ENCODE assay signal across 20 cellular contexts in the genomic region with DNA sequence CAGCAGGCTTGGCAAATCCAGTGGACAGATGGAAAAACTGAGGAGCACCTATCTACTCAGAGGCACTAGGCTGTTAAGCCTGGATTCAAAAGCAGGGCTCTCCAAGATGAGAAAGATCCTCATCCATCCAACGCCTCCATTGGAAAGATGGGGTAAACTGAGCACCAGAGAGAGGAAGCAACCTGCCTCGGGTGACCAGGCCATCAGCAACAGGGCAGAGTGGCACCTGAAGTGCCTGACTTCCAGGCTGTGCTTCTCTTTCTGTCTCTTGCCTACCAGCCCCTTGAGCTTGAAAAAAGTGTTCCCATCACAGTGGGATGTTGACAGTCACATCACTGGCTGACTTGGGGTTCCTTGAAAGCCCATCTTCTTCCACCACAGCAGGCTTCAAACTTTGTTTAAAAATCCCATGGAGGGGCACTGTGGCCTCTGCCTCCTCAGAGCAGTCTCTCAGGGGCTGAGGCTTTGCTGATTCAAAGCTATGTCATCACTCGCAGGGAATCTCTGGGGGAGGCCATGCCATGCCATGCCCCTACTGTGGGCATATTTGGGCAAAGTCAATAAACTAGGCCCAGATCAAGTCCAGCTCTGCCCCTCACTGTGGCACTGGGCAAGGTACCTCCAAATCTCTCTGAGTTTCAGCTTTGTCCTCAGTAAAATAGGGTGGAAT. TPM values are rescaled to one million over a fixed set of nuclear protein-coding genes. Genes with fewer than 3 reads are reported as not detected.
DNase-seq lines count a peak whose midpoint lies in the region; ATAC-seq and TF ChIP-seq lines count a peak whose summit lies in the region.
"Had no signal": no experiment of that assay in that cellular context is flagged by ENCODE, and none has a peak within 500 bp of the region (broad histone marks: within the 10 kb centered on the region; RNA-seq: fewer than 3 reads in every experiment).

No MANE protein-coding gene starts in this region.

- no peaks in the 10 kb centered on the region for H3K27me3 ChIP-seq in right cardiac atrium (ENCODE audit: control insufficient read depth, insufficient read depth)
- no peaks in the 10 kb centered on the region for H3K27me3 ChIP-seq in heart right ventricle
- no peaks in the 10 kb centered on the region for H3K27me3 ChIP-seq in RWPE2 (ENCODE audit: insufficient read depth, poor library complexity, severe bottlenecking)
- no peaks in the 10 kb centered on the region for H3K27me3 ChIP-seq in tibial artery
- H3K27me3 ChIP-seq: SJSA1, testis had no signal

- H3K4me3 Mint-ChIP-seq in T-helper 17 cell = no peak overlapping the region
- H3K4me3 Mint-ChIP-seq: activated naive CD8-positive, alpha-beta T cell treated with anti-CD3 and anti-CD28 coated beads, Interleukin-2, amount 50 U/mL, for 24 hours; CD4-positive, alpha-beta T cell had no signal

- no peak overlapping the region for H3K4me3 ChIP-seq in right cardiac atrium (ENCODE audit: low read length)
- H3K4me3 ChIP-seq in heart right ventricle = no peak overlapping the region
- H3K4me3 ChIP-seq in RWPE2 (ENCODE audit: severe bottlenecking) = no peak overlapping the region
- no peak overlapping the region for H3K4me3 ChIP-seq in tibial artery
- H3K4me3 ChIP-seq: SJSA1, testis had no signal

- H3K27ac Mint-ChIP-seq in T-helper 17 cell = no peak overlapping the region
- H3K27ac Mint-ChIP-seq: activated naive CD8-positive, alpha-beta T cell treated with anti-CD3 and anti-CD28 coated beads, Interleukin-2, amount 50 U/mL, for 24 hours; CD4-positive, alpha-beta T cell had no signal

- H3K36me3 Mint-ChIP-seq in T-helper 17 cell (ENCODE audit: low read depth) = peaks cover 3% of the 10 kb centered on the region

- intact Hi-C loops in right cardiac atrium (cut with DNase I) = loop anchor here in 1 of 4 donors (5.0 kb wide), 1 partner anchor 43 kb away; the partner anchor contains the start of gene TGM2
- intact Hi-C loops in heart right ventricle (cut with DNase I) = loop anchor here in 2 of 10 donors (5.0 to 10.0 kb wide), 3 partner anchors 38 to 645 kb away; partner anchors contain the start of gene VSTM2L (in 1 of the 2)
- intact Hi-C loops in tibial artery (cut with DNase I; ENCODE audit: low total_unique reads) = no loop called here

- H3K27ac ChIP-seq in right cardiac atrium (ENCODE audit: low read length) = peak overlapping the region; percentile 74
- peak overlapping the region in 5 of 10 donors; percentile 1 to 68 (median 41) for H3K27ac ChIP-seq in heart right ventricle
- peak overlapping the region; percentile 52 for H3K27ac ChIP-seq in RWPE2 (ENCODE audit: poor library complexity, severe bottlenecking)
- peak overlapping the region; percentile 78 to 82 for H3K27ac ChIP-seq in tibial artery
- H3K27ac ChIP-seq: SJSA1, testis had no signal

- no peaks in the 10 kb centered on the region for H3K36me3 ChIP-seq in heart right ventricle
- no peaks in the 10 kb centered on the region for H3K36me3 ChIP-seq in RWPE2 (ENCODE audit: low read depth)
- H3K36me3 ChIP-seq in tibial artery = no peaks in the 10 kb centered on the region
- H3K36me3 ChIP-seq: SJSA1 had no signal

- peaks cover 42% of the 10 kb centered on the region for H3K27me3 Mint-ChIP-seq in T-helper 17 cell

- ATAC-seq in right cardiac atrium = no peak
- no peak for ATAC-seq in heart right ventricle
- ATAC-seq in RWPE2 (ENCODE audit: low read depth) = peak; percentile 53
- no peak for ATAC-seq in T-helper 17 cell
- ATAC-seq: activated naive CD8-positive, alpha-beta T cell treated with anti-CD3 and anti-CD28 coated beads, Interleukin-2, amount 50 U/mL, for 24 hours had no signal

- no peak for DNase-seq in right cardiac atrium
- DNase-seq in heart right ventricle = no peak
- peak; percentile 71 for DNase-seq in RWPE2 (ENCODE audit: low spot score)
- DNase-seq in kidney glomerular epithelial cell (lab: John Stamatoyannopoulos, UW) = peak; percentile 24
- DNase-seq in tibial artery = peak; percentile 20 to 68
- DNase-seq in NCI-H526 treated with DMSO at 0.1 percent for 48 hours (lab: John Stamatoyannopoulos, UW) = no peak
- DNase-seq in T-helper 17 cell = no peak
- DNase-seq in GM03348 (ENCODE audit: low spot score) = no peak
- DNase-seq: activated CD4-positive, CD25-positive, alpha-beta regulatory T cell treated with anti-CD3 and anti-CD28 coated beads, Interleukin-2, amount 50 U/mL, for 72 hours; activated CD8-positive, alpha-beta memory T cell treated with anti-CD3 and anti-CD28 coated beads for 24 hours; activated naive CD8-positive, alpha-beta T cell treated with anti-CD3 and anti-CD28 coated beads, Interleukin-2, amount 50 U/mL, for 24 hours; CD4-positive, alpha-beta T cell; DMS53; foreskin melanocyte; NCI-H1105 treated with DMSO at 0.1 percent for 48 hours; NCI-H748 treated with DMSO at 0.1 percent for 48 hours; OCI-M1; testis had no signal

- WGBS in right cardiac atrium = 92% methylated on average over 3 of the region's 3 CpGs
- 89 to 90% methylated on average over 3 of the region's 3 CpGs for WGBS in heart right ventricle, 2 donors

- H3K4me1 ChIP-seq in right cardiac atrium (ENCODE audit: control insufficient read depth, insufficient read depth, low read length) (peaks cover 13% of the 10 kb centered on the region), heart right ventricle (peaks cover 4 to 37% (median 12%) of the 10 kb centered on the region in 9 donors), RWPE2 (ENCODE audit: insufficient read depth, poor library complexity, severe bottlenecking) (peaks cover 16% of the 10 kb centered on the region), tibial artery (peaks cover 0 to 55% (median 35%) of the 10 kb centered on the region in 4 donors)

- no peaks in the 10 kb centered on the region for H3K9me3 ChIP-seq in right cardiac atrium (ENCODE audit: control insufficient read depth, low read length)
- H3K9me3 ChIP-seq in heart right ventricle = peaks cover 0 to 6% (median 0%) of the 10 kb centered on the region in 11 donors
- no peaks in the 10 kb centered on the region for H3K9me3 ChIP-seq in RWPE2 (ENCODE audit: severe bottlenecking)
- H3K9me3 ChIP-seq in tibial artery = no peaks in the 10 kb centered on the region
- H3K9me3 ChIP-seq in T-helper 17 cell (ENCODE audit: control insufficient read depth, low read length, poor library complexity, severe bottlenecking) = no peaks in the 10 kb centered on the region
- H3K9me3 ChIP-seq: SJSA1, testis had no signal

- no peak for TF ChIP-seq CTCF in heart right ventricle (IDR thresholded peaks at IDR 0.05)
- TF ChIP-seq CTCF in RWPE2 (IDR thresholded peaks at IDR 0.05; ENCODE audit: poor library complexity, severe bottlenecking) = no peak
- TF ChIP-seq CTCF in tibial artery (IDR thresholded peaks at IDR 0.05) = no peak

- H3K4me1 Mint-ChIP-seq in T-helper 17 cell = no peaks in the 10 kb centered on the region
- H3K4me1 Mint-ChIP-seq: activated naive CD8-positive, alpha-beta T cell treated with anti-CD3 and anti-CD28 coated beads, Interleukin-2, amount 50 U/mL, for 24 hours had no signal

RNA-seq across cellular contexts. Expression of gene TGM2, which starts 44.8 kb away (rescaled TPM):
- 1,000 to 10,000 TPM in 3 of 4 donors, 100 to 1,000 TPM in 1; 963 to 1,731 (median 1,257) TPM for total RNA-seq in right cardiac atrium
- polyA plus RNA-seq in right cardiac atrium = 447 TPM
- 100 to 1,000 TPM; 279 to 993 (median 472) TPM for total RNA-seq in heart right ventricle
- polyA plus RNA-seq in heart right ventricle = 100 to 1,000 TPM; 146 to 475 TPM
- under 1 TPM; 0.37 to 0.76 TPM for total RNA-seq in T-helper 17 cell

RNA-seq across cellular contexts. Expression of gene KIAA1755, which starts 50.7 kb away (rescaled TPM):
- total RNA-seq in right cardiac atrium (10 to 100 TPM; 13.6 to 18.7 (median 17.5) TPM), heart right ventricle (1 to 10 TPM; 2.7 to 7.7 (median 5.2) TPM), T-helper 17 cell (not detected)
- polyA plus RNA-seq in right cardiac atrium (5.8 TPM), heart right ventricle (1 to 10 TPM; 2.9 to 6.2 TPM)
- total RNA-seq: CD4-positive, alpha-beta T cell; dermis microvascular lymphatic vessel endothelial cell had no signal

Comparison
In these comparisons a context has a peak if more than half of its experiments do, and no peak if none do; other contexts are left out.
1. DNase-seq: peak in RWPE2 (single experiment), kidney glomerular epithelial cell (single experiment) and tibial artery (2 of 2); none in right cardiac atrium (0 of 3), heart right ventricle (0 of 2), NCI-H526 treated with DMSO at 0.1 percent for 48 hours (single experiment), T-helper 17 cell (0 of 3) and GM03348 (single experiment).
2. RNA of gene TGM2, which starts 44.8 kb away (total RNA-seq): 963 to 1,731 TPM in right cardiac atrium and 279 to 993 TPM in heart right ventricle; 0.37 to 0.76 TPM in T-helper 17 cell; every median in the first group is over 100 times any median in the second.